8 cellular contexts compared by ENCODE assay signal in the genomic region with DNA sequence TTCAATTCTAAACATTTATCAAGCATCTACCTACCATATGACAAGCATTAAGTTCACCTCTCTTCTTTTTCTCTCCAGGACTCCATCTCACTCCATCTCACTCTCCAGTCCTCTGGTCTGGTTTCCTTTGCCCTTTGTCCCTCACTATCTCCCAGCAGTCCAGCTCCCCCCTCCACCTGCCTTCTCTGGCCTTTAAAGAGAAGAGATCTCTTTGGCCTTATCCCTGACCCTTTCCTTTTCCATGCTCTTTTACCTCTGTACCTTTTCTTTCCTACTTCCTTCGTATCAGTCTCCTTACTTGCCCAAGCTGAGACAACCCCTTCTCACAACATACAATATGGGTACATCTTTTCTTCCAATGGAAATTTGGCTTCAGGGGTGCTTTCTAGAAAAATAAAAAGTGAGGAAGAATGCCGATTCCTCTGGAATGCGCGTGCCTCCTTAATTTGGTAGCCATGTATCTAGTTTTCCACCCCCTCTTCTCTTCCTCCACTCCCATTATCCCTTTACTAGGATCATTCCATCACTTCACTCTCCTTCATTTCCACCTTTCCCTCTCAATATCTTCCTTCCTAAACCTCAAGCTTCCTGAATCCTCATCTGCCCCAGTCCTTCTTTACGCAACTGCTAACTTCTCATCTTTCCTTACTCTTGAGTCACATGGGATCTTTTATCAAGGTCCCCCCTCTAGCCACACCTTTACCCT. TPM values are rescaled to one million over a fixed set of nuclear protein-coding genes. Genes with fewer than 3 reads are reported as not detected.
DNase-seq lines count a peak whose midpoint lies in the region; ATAC-seq and TF ChIP-seq lines count a peak whose summit lies in the region.

No MANE protein-coding gene starts in this region.

- H3K9me2 ChIP-seq in DOHH2 (replicated peaks; ENCODE audit: control insufficient read depth, low read length): no peaks in the 10 kb centered on the region

- peak overlapping the region; percentile 99 for H3K4me2 ChIP-seq in DOHH2 (ENCODE audit: low read length)

- POLR2A ChIA-PET in naive thymus-derived CD4-positive, alpha-beta T cell (lab: Charles Lee): interaction anchor here (0.9 to 8.1 kb wide), 9 partner anchors 12 to 795 kb away, joined by 3 to 259 read pairs (median 7); a partner anchor contains a TSS

- H3F3A ChIP-seq in DOHH2 (ENCODE audit: control insufficient read depth, insufficient read depth): peaks cover 15% of the 10 kb centered on the region

- H3K4me1 Mint-ChIP-seq in naive thymus-derived CD4-positive, alpha-beta T cell: peaks cover 60 to 87% (median 68%) of the 10 kb centered on the region in 7 donors

- no peak for TF ChIP-seq POLR2A in GM18505 (IDR thresholded peaks at IDR 0.05; ENCODE audit: borderline replicate concordance, extremely low read depth, insufficient read depth, insufficient read length)

- peaks cover 0 to 3% (median 0%) of the 10 kb centered on the region in 11 donors for H3K9me3 Mint-ChIP-seq in naive thymus-derived CD4-positive, alpha-beta T cell

- peak overlapping the region; percentile 94 for H3K27ac ChIP-seq in DOHH2 (ENCODE audit: low read depth, low read length)
- H3K27ac ChIP-seq in coronary artery: peak overlapping the region; percentile 89 to 95
- peak overlapping the region; percentile 91 for H3K27ac ChIP-seq in naive thymus-derived CD4-positive, alpha-beta T cell (ENCODE audit: low read depth, low read length)

- no peaks in the 10 kb centered on the region for H4K20me1 ChIP-seq in DOHH2 (ENCODE audit: control insufficient read depth, insufficient read depth, low read depth, low read length)

- intact Hi-C loops in naive thymus-derived CD4-positive, alpha-beta T cell (cut with micrococcal nuclease): loop anchor here (1.0 to 5.0 kb wide), 13 partner anchors 22 to 1559 kb away; a partner anchor contains a TSS

- peaks cover 29% of the 10 kb centered on the region for H3K36me3 ChIP-seq in DOHH2 (ENCODE audit: control insufficient read depth, low read length)
- H3K36me3 ChIP-seq in naive thymus-derived CD4-positive, alpha-beta T cell (ENCODE audit: control insufficient read depth in 2 of 3, insufficient read depth in 3 of 3, low read length in 3 of 3): peaks cover 0 to 16% (median 0%) of the 10 kb centered on the region in 3 experiments

- peaks cover 0 to 14% (median 10%) of the 10 kb centered on the region in 5 donors for H3K36me3 Mint-ChIP-seq in naive thymus-derived CD4-positive, alpha-beta T cell

- no peak for ATAC-seq in naive thymus-derived CD4-positive, alpha-beta T cell
- ATAC-seq in GM18505 (IDR thresholded peaks at IDR 0.05; ENCODE audit: unreplicated experiment): no peak

- no peaks in the 10 kb centered on the region for H3K27me3 ChIP-seq in DOHH2 (ENCODE audit: control insufficient read depth, low read length)
- H3K27me3 ChIP-seq in naive thymus-derived CD4-positive, alpha-beta T cell (ENCODE audit: control insufficient read depth in 2 of 2, insufficient read depth in 2 of 2, low read length in 2 of 2): no peaks in the 10 kb centered on the region

- CTCF ChIA-PET in naive thymus-derived CD4-positive, alpha-beta T cell (lab: Charles Lee): interaction anchor here (0.6 to 2.1 kb wide), 9 partner anchors 15 to 1169 kb away, joined by 3 to 9 read pairs (median 4); a partner anchor contains a TSS

- H3K4me3 Mint-ChIP-seq in naive thymus-derived CD4-positive, alpha-beta T cell: peak overlapping the region; percentile 85 to 98 (median 95)

- no peak for TF ChIP-seq CTCF in DOHH2 (IDR thresholded peaks at IDR 0.05; ENCODE audit: low read depth, low read length, poor library complexity, severe bottlenecking)
- no peak for TF ChIP-seq CTCF in coronary artery (IDR thresholded peaks at IDR 0.05)

- no peaks in the 10 kb centered on the region for H3K27me3 Mint-ChIP-seq in naive thymus-derived CD4-positive, alpha-beta T cell

- peak overlapping the region; percentile 87 to 100 (median 95) for H3K27ac Mint-ChIP-seq in naive thymus-derived CD4-positive, alpha-beta T cell

- no peaks in the 10 kb centered on the region for H3K9me3 ChIP-seq in DOHH2 (ENCODE audit: control insufficient read depth, insufficient read depth, low read length)
- H3K9me3 ChIP-seq in naive thymus-derived CD4-positive, alpha-beta T cell (ENCODE audit: control insufficient read depth in 2 of 3, low read length in 3 of 3): no peaks in the 10 kb centered on the region

- H3K4me1 ChIP-seq in DOHH2 (ENCODE audit: control insufficient read depth, low read length): peaks cover 49% of the 10 kb centered on the region
- H3K4me1 ChIP-seq in naive thymus-derived CD4-positive, alpha-beta T cell (ENCODE audit: control insufficient read depth in 2 of 2, insufficient read depth in 2 of 2, low read length in 2 of 2): peaks cover 31 to 61% of the 10 kb centered on the region in 2 donors

- peak; percentile 82 for DNase-seq in NCI-H226
- DNase-seq in coronary artery (ENCODE audit: low spot score): no peak
- DNase-seq in naive thymus-derived CD4-positive, alpha-beta T cell: no peak
- no peak for DNase-seq in NCI-H1436 treated with DMSO at 0.1 percent for 48 hours (lab: John Stamatoyannopoulos, UW)
- no peak for DNase-seq in stimulated activated CD4-positive, alpha-beta T cell treated with anti-CD3 and anti-CD28 coated beads, Interleukin-2, amount 100 ng/mL, for 24 hours
- no peak for DNase-seq in HuH-7.5 (ENCODE audit: low spot score)

- H3K79me2 ChIP-seq in DOHH2 (ENCODE audit: control insufficient read depth, low read length): peaks cover 53% of the 10 kb centered on the region

- H3K4me3 ChIP-seq in DOHH2 (ENCODE audit: low read length) (peak overlapping the region; percentile 85), coronary artery (peak overlapping the region; percentile 95)
- H3K4me3 ChIP-seq in naive thymus-derived CD4-positive, alpha-beta T cell (ENCODE audit: low read length): peak overlapping the region; percentile 82

RNA-seq across cellular contexts. Expression of a gene that starts 0.7 kb away (rescaled TPM):
- 10 to 100 TPM; 25.0 to 46.1 (median 31.6) TPM for total RNA-seq in naive thymus-derived CD4-positive, alpha-beta T cell
- polyA plus RNA-seq in naive thymus-derived CD4-positive, alpha-beta T cell: 10 to 100 TPM; 19.3 to 19.5 TPM

RNA-seq across cellular contexts. Expression of a gene that starts 1.6 kb away (rescaled TPM):
- total RNA-seq in naive thymus-derived CD4-positive, alpha-beta T cell: 10 to 100 TPM; 17.0 to 50.6 (median 40.9) TPM
- polyA plus RNA-seq in naive thymus-derived CD4-positive, alpha-beta T cell: 100 to 1,000 TPM; 107 to 111 TPM

RNA-seq across cellular contexts. Expression of a gene that starts 7.4 kb away (rescaled TPM):
- 10 to 100 TPM; 32.6 to 92.2 (median 38.0) TPM for total RNA-seq in naive thymus-derived CD4-positive, alpha-beta T cell
- under 1 TPM in 1 of 2 donors, not detected in 1; 0.47 TPM for polyA plus RNA-seq in naive thymus-derived CD4-positive, alpha-beta T cell

RNA-seq across cellular contexts. Expression of a gene that starts 12.2 kb away (rescaled TPM):
- total RNA-seq in naive thymus-derived CD4-positive, alpha-beta T cell: 10 to 100 TPM in 4 of 5 experiments, 1 to 10 TPM in 1; 7.5 to 25.9 (median 17.2) TPM
- under 1 TPM; 0.30 to 0.86 TPM for polyA plus RNA-seq in naive thymus-derived CD4-positive, alpha-beta T cell

RNA-seq across cellular contexts. Expression of a gene that starts 13.4 kb away (rescaled TPM):
- total RNA-seq in naive thymus-derived CD4-positive, alpha-beta T cell: 100 to 1,000 TPM; 105 to 221 (median 144) TPM
- 1 to 10 TPM; 2.5 to 3.0 TPM for polyA plus RNA-seq in naive thymus-derived CD4-positive, alpha-beta T cell
